In the genomic region with DNA sequence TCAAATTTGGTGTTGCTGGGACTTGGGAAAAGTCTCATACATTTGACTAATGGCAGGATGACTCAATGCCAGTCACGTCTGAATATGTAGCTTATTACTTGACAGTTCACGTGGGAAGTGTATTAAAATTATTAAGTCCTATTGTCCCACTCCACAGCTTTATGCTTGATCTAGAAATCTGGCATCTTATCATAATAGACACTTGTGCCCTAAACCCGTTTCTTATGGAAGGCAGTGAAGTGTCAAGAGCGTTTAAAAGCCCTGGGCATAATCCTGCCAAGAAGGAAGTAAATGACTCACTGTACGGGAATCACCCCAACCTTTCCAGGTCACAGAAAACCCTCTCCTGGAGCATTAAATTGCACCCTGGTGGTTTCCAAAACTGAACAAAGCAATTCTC, we compare ENCODE assay signal across 14 cellular contexts.
DNase-seq lines count a peak whose midpoint lies in the region; ATAC-seq and TF ChIP-seq lines count a peak whose summit lies in the region.
"Had no signal": no experiment of that assay in that cellular context is flagged by ENCODE, and none has a peak within 500 bp of the region (broad histone marks: within the 10 kb centered on the region; RNA-seq: fewer than 3 reads in every experiment).

No MANE protein-coding gene starts in this region.

- H3K4me3 Mint-ChIP-seq in CD14-positive monocyte: no peak overlapping the region
- no peak overlapping the region for H3K4me3 Mint-ChIP-seq in glutamatergic neuron (ENCODE audit: unreplicated experiment)
- H3K4me3 Mint-ChIP-seq: activated CD8-positive, alpha-beta T cell treated with anti-CD3 and anti-CD28 coated beads for 36 hours; central memory CD8-positive, alpha-beta T cell; stimulated activated naive CD8-positive, alpha-beta T cell treated with anti-CD3 and anti-CD28 coated beads, Interleukin-15, amount 100 ng/mL, for 72 hours had no signal

- no peak overlapping the region for H3K4me3 ChIP-seq in MG63
- H3K4me3 ChIP-seq in colonic mucosa: no peak overlapping the region
- H3K4me3 ChIP-seq in osteoblast (ENCODE audit: insufficient read depth, low read length): no peak overlapping the region
- H3K4me3 ChIP-seq: SJSA1 had no signal

- no peak for TF ChIP-seq CTCF in CD14-positive monocyte (IDR thresholded peaks at IDR 0.05)
- no peak for TF ChIP-seq CTCF in colonic mucosa (IDR thresholded peaks at IDR 0.05)
- no peak for TF ChIP-seq CTCF in osteoblast (IDR thresholded peaks at IDR 0.05; ENCODE audit: extremely low read depth, low read depth, low read length)
- TF ChIP-seq CTCF in glutamatergic neuron (IDR thresholded peaks at IDR 0.05; ENCODE audit: partially characterized antibody, unreplicated experiment): no peak

- no peaks in the 10 kb centered on the region for H4K20me1 ChIP-seq in osteoblast (ENCODE audit: insufficient read depth, low read length)

- intact Hi-C loops in CD14-positive monocyte (cut with micrococcal nuclease) (loop anchor here in 1 of 2 donors (5.0 kb wide), 1 partner anchor 61 kb away; no protein-coding TSS in a partner anchor), colonic mucosa (cut with DNase I) (no loop called here)

- H3K9ac ChIP-seq in colonic mucosa (ENCODE audit: low read depth in 2 of 2, low read length in 2 of 2): no peak overlapping the region

- DNase-seq in CD14-positive monocyte (ENCODE audit: low spot score) (no peak), MG63 (peak; percentile 51), colonic mucosa (peak; percentile 43), osteoblast (ENCODE audit: insufficient read length, low spot score, missing footprints) (peak; percentile 72), glutamatergic neuron (no peak)
- no peak for DNase-seq in activated naive CD4-positive, alpha-beta T cell treated with Interleukin-2 at 50 U/mL for 16 hours
- no peak for DNase-seq in activated naive CD4-positive, alpha-beta T cell treated with anti-CD3 and anti-CD28 coated beads, Interleukin-2, amount 50 U/mL, for 72 hours (ENCODE audit: low spot score in 2 of 2)
- DNase-seq: activated CD8-positive, alpha-beta T cell treated with anti-CD3 and anti-CD28 coated beads for 36 hours; C1 segment of cervical spinal cord; NCI-H146; stimulated activated naive CD8-positive, alpha-beta T cell treated with anti-CD3 and anti-CD28 coated beads, Interleukin-15, amount 100 ng/mL, for 72 hours had no signal

- H3K27ac Mint-ChIP-seq in CD14-positive monocyte (peak overlapping the region in 6 of 7 donors; percentile 86 to 95 (median 92)), glutamatergic neuron (ENCODE audit: unreplicated experiment) (no peak overlapping the region)
- H3K27ac Mint-ChIP-seq in activated naive CD4-positive, alpha-beta T cell treated with anti-CD3 and anti-CD28 coated beads, Interleukin-2, amount 50 U/mL, for 72 hours: no peak overlapping the region
- H3K27ac Mint-ChIP-seq: activated CD8-positive, alpha-beta T cell treated with anti-CD3 and anti-CD28 coated beads for 36 hours; stimulated activated naive CD8-positive, alpha-beta T cell treated with anti-CD3 and anti-CD28 coated beads, Interleukin-15, amount 100 ng/mL, for 72 hours had no signal

- H3K36me3 ChIP-seq in MG63 (peaks cover 20% of the 10 kb centered on the region), colonic mucosa (no peaks in the 10 kb centered on the region), osteoblast (ENCODE audit: insufficient read depth, low read length) (no peaks in the 10 kb centered on the region)

- H3K4me1 Mint-ChIP-seq in CD14-positive monocyte: peaks cover 35% of the 10 kb centered on the region
- peaks cover 34% of the 10 kb centered on the region for H3K4me1 Mint-ChIP-seq in glutamatergic neuron (ENCODE audit: low read depth, unreplicated experiment)

- H3K27ac ChIP-seq in colonic mucosa: peak overlapping the region; percentile 38
- H3K27ac ChIP-seq in osteoblast (ENCODE audit: low read depth, low read length): no peak overlapping the region
- H3K27ac ChIP-seq: SJSA1 had no signal

- ATAC-seq in HG03045 (IDR thresholded peaks at IDR 0.05; ENCODE audit: unreplicated experiment): no peak
- no peak for ATAC-seq in activated naive CD4-positive, alpha-beta T cell treated with anti-CD3 and anti-CD28 coated beads, Interleukin-2, amount 50 U/mL, for 72 hours
- ATAC-seq: activated CD8-positive, alpha-beta T cell treated with anti-CD3 and anti-CD28 coated beads for 36 hours; stimulated activated naive CD8-positive, alpha-beta T cell treated with anti-CD3 and anti-CD28 coated beads, Interleukin-15, amount 100 ng/mL, for 72 hours had no signal

- no peaks in the 10 kb centered on the region for H3K27me3 Mint-ChIP-seq in CD14-positive monocyte (ENCODE audit: low read depth in 3 of 3)
- peaks cover 4% of the 10 kb centered on the region for H3K27me3 Mint-ChIP-seq in glutamatergic neuron (ENCODE audit: unreplicated experiment)
- H3K27me3 Mint-ChIP-seq: activated CD8-positive, alpha-beta T cell treated with anti-CD3 and anti-CD28 coated beads for 36 hours; central memory CD8-positive, alpha-beta T cell; stimulated activated naive CD8-positive, alpha-beta T cell treated with anti-CD3 and anti-CD28 coated beads, Interleukin-15, amount 100 ng/mL, for 72 hours had no signal

- H3K9me3 Mint-ChIP-seq in CD14-positive monocyte (no peaks in the 10 kb centered on the region), glutamatergic neuron (ENCODE audit: unreplicated experiment) (peaks cover 8% of the 10 kb centered on the region)
- no peaks in the 10 kb centered on the region for H3K9me3 Mint-ChIP-seq in activated naive CD4-positive, alpha-beta T cell treated with anti-CD3 and anti-CD28 coated beads, Interleukin-2, amount 50 U/mL, for 72 hours
- H3K9me3 Mint-ChIP-seq: activated CD8-positive, alpha-beta T cell treated with anti-CD3 and anti-CD28 coated beads for 36 hours; central memory CD8-positive, alpha-beta T cell; stimulated activated naive CD8-positive, alpha-beta T cell treated with anti-CD3 and anti-CD28 coated beads, Interleukin-15, amount 100 ng/mL, for 72 hours had no signal

- H3K9me3 ChIP-seq in MG63 (no peaks in the 10 kb centered on the region), colonic mucosa (no peaks in the 10 kb centered on the region), osteoblast (ENCODE audit: low read depth, low read length) (no peaks in the 10 kb centered on the region)
- H3K9me3 ChIP-seq: SJSA1 had no signal

- no peak overlapping the region for H2AFZ ChIP-seq in osteoblast (ENCODE audit: low read length)

- H3K36me3 Mint-ChIP-seq in CD14-positive monocyte (peaks cover 15 to 32% of the 10 kb centered on the region in 2 donors), glutamatergic neuron (ENCODE audit: unreplicated experiment) (no peaks in the 10 kb centered on the region)
- H3K36me3 Mint-ChIP-seq in activated naive CD4-positive, alpha-beta T cell treated with anti-CD3 and anti-CD28 coated beads, Interleukin-2, amount 50 U/mL, for 72 hours: peaks cover 0 to 4% of the 10 kb centered on the region in 2 donors

- peak overlapping the region; percentile 3 for H3K4me2 ChIP-seq in osteoblast (ENCODE audit: insufficient read depth, low read length)

- no peaks in the 10 kb centered on the region for H3K79me2 ChIP-seq in osteoblast (ENCODE audit: insufficient read depth, low read length)

- H3K27me3 ChIP-seq in MG63: no peaks in the 10 kb centered on the region
- no peaks in the 10 kb centered on the region for H3K27me3 ChIP-seq in colonic mucosa
- no peaks in the 10 kb centered on the region for H3K27me3 ChIP-seq in osteoblast (ENCODE audit: insufficient read depth, low read length)
- H3K27me3 ChIP-seq: SJSA1 had no signal

- H3K4me1 ChIP-seq in colonic mucosa: no peaks in the 10 kb centered on the region
- H3K4me1 ChIP-seq in osteoblast (ENCODE audit: insufficient read depth, low read length): peaks cover 8% of the 10 kb centered on the region

Comparison
In these comparisons a context has a peak if more than half of its experiments do, and no peak if none do; other contexts are left out.
1. DNase-seq: peak in MG63 (single experiment), colonic mucosa (single experiment) and osteoblast (single experiment); none in CD14-positive monocyte (single experiment), activated naive CD4-positive, alpha-beta T cell treated with Interleukin-2 at 50 U/mL for 16 hours (single experiment), glutamatergic neuron (single experiment) and activated naive CD4-positive, alpha-beta T cell treated with anti-CD3 and anti-CD28 coated beads, Interleukin-2, amount 50 U/mL, for 72 hours (0 of 2).
2. H3K27ac Mint-ChIP-seq: peak in CD14-positive monocyte (6 of 7); none in glutamatergic neuron (single experiment) and activated naive CD4-positive, alpha-beta T cell treated with anti-CD3 and anti-CD28 coated beads, Interleukin-2, amount 50 U/mL, for 72 hours (0 of 2).